ENCODE assay signal across 26 cellular contexts in genomic region chr2:44535376-44535775, GRCh38.
"Had no signal": no experiment of that assay in that cellular context is flagged by ENCODE, and none has a peak within 500 bp of the region (broad histone marks: within the 10 kb centered on the region; RNA-seq: fewer than 3 reads in every experiment).

No MANE protein-coding gene starts in this region.

- H3K27me3 Mint-ChIP-seq: naive B cell; stimulated activated memory B cell treated with anti-CD40 and anti-IgM and Interleukin-4, amounts not matched to agents 10 μg/mL and 1 μg/mL and 100 μg/mL, for 72 hours; type B pancreatic cell had no signal

- H3K27me3 ChIP-seq: colonic mucosa, esophagus squamous epithelium, neural progenitor cell, right atrium auricular region, sigmoid colon, testis, tibial artery had no signal

- H3K9ac ChIP-seq: neural progenitor cell had no signal

- H3K36me3 Mint-ChIP-seq: neural progenitor cell had no signal

- H3K4me2 ChIP-seq: neural progenitor cell had no signal

- DNase-seq: colonic mucosa; effector CD8-positive, alpha-beta T cell; endodermal cell; esophagus squamous epithelium; kidney; mesenchymal stem cell; mucosa of descending colon; naive B cell; nucleus accumbens; sigmoid colon; stimulated activated CD4-positive, alpha-beta T cell treated with anti-CD3 and anti-CD28 coated beads, Interleukin-4, amount 100 ng/mL, for 4 hours; stimulated activated naive CD8-positive, alpha-beta T cell treated with anti-CD3 and anti-CD28 coated beads, Interleukin-15, Interleukin-2, amounts not matched to agents 100 U/mL and 50 U/mL, for 24 hours; substantia nigra; testis; tibial artery had no signal

- ATAC-seq: left lobe of liver; mucosa of descending colon; stimulated activated memory B cell treated with anti-CD40 and anti-IgM and Interleukin-4, amounts not matched to agents 10 μg/mL and 1 μg/mL and 100 μg/mL, for 72 hours; stimulated activated naive CD8-positive, alpha-beta T cell treated with anti-CD3 and anti-CD28 coated beads, Interleukin-15, Interleukin-2, amounts not matched to agents 100 U/mL and 50 U/mL, for 24 hours had no signal

- H3K36me3 ChIP-seq: colonic mucosa, esophagus squamous epithelium, neural progenitor cell, prostate gland, right atrium auricular region, sigmoid colon, tibial artery had no signal

- FAIRE-seq: frontal cortex, kidney had no signal

- H3K9me3 ChIP-seq: colonic mucosa, esophagus squamous epithelium, mucosa of descending colon, prostate gland, right atrium auricular region, sigmoid colon, testis, tibial artery had no signal

- H3K4me1 Mint-ChIP-seq: endodermal cell, neural progenitor cell had no signal

- H2AFZ ChIP-seq: neural progenitor cell had no signal

- H3K27ac Mint-ChIP-seq: dendritic cell treated with granulocyte-macrophage colony-stimulating factor and Interleukin-4, amounts not matched to agents 40 ng/mL and 50 ng/mL, for 4 days; endodermal cell; mesothelial cell of epicardium; nephron; neural progenitor cell; stimulated activated memory B cell treated with anti-CD40 and anti-IgM and Interleukin-4, amounts not matched to agents 10 μg/mL and 1 μg/mL and 100 μg/mL, for 72 hours; type B pancreatic cell had no signal

- H3K4me1 ChIP-seq: colonic mucosa, esophagus squamous epithelium, prostate gland, right atrium auricular region, sigmoid colon, testis, tibial artery had no signal

- H3K4me3 ChIP-seq: colonic mucosa, esophagus squamous epithelium, lung, mucosa of descending colon, neural progenitor cell, prostate gland, right atrium auricular region, sigmoid colon, testis, tibial artery had no signal

- H3K4me3 Mint-ChIP-seq: dendritic cell treated with granulocyte-macrophage colony-stimulating factor and Interleukin-4, amounts not matched to agents 40 ng/mL and 50 ng/mL, for 4 days; endodermal cell; mesothelial cell of epicardium; naive B cell; nephron; neural progenitor cell; stimulated activated memory B cell treated with anti-CD40 and anti-IgM and Interleukin-4, amounts not matched to agents 10 μg/mL and 1 μg/mL and 100 μg/mL, for 72 hours; type B pancreatic cell had no signal

- H3K27ac ChIP-seq: colonic mucosa, esophagus squamous epithelium, neural progenitor cell, prostate gland, right atrium auricular region, sigmoid colon, testis, tibial artery had no signal
